In the genomic region with DNA sequence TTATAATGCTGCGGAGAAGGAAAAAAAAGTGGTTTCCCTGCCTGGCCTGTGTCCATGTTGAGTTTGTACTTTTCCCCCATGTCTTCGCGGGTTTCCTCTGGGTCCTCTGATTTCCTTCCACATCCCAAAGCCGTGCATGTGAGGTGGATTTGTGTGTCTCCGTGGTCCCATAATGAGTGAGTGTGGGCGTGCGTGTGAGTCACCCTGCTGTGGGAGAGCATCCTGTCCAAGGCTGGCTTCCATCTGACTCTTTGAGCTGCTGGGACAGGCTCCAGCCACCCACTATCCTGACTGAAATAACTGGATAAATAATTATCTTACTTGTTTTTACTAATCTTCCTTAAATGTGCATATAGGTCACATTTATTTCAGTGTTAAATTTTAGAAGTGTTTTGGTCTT, we compare ENCODE assay signal across 10 cellular contexts. TPM values are rescaled to one million over a fixed set of nuclear protein-coding genes. Genes with fewer than 3 reads are reported as not detected.
DNase-seq lines count a peak whose midpoint lies in the region; ATAC-seq and TF ChIP-seq lines count a peak whose summit lies in the region.
"Had no signal": no experiment of that assay in that cellular context is flagged by ENCODE, and none has a peak within 500 bp of the region (broad histone marks: within the 10 kb centered on the region; RNA-seq: fewer than 3 reads in every experiment).

No MANE protein-coding gene starts in this region.

- H3K27me3 ChIP-seq in right atrium auricular region (no peaks in the 10 kb centered on the region), left lung (peaks cover 0 to 4% of the 10 kb centered on the region in 2 donors), aorta (ENCODE audit: control insufficient read depth in 1 of 2, insufficient read depth in 2 of 2, low read length in 1 of 2) (no peaks in the 10 kb centered on the region)

- no peak overlapping the region for H3K4me3 ChIP-seq in right atrium auricular region
- H3K4me3 ChIP-seq in epithelial cell of esophagus (ENCODE audit: low read length): no peak overlapping the region
- no peak overlapping the region for H3K4me3 ChIP-seq in left lung
- no peak overlapping the region for H3K4me3 ChIP-seq in aorta (ENCODE audit: low read length in 2 of 2)

- peak; percentile 78 for ATAC-seq in Right ventricle myocardium inferior
- peak; percentile 70 for ATAC-seq in left lung
- ATAC-seq in aorta (ENCODE audit: low FRiP score): peak; percentile 79
- ATAC-seq in GM19397 (IDR thresholded peaks at IDR 0.05; ENCODE audit: unreplicated experiment): no peak
- ATAC-seq in HG03442 (IDR thresholded peaks at IDR 0.05; ENCODE audit: unreplicated experiment): no peak

- TF ChIP-seq CTCF in right atrium auricular region (IDR thresholded peaks at IDR 0.05): no peak
- no peak for TF ChIP-seq CTCF in epithelial cell of esophagus (IDR thresholded peaks at IDR 0.05; ENCODE audit: insufficient read depth, low read depth, low read length, missing control alignments)
- TF ChIP-seq CTCF in left lung (IDR thresholded peaks at IDR 0.05): no peak

- intact Hi-C loops in Right ventricle myocardium inferior (cut with DNase I): no loop called here
- intact Hi-C loops in left lung (cut with DNase I): no loop called here
- intact Hi-C loops in aorta (cut with DNase I): no loop called here

- WGBS in aorta, 2 donors: 18 to 20% methylated on average over 7 of the region's 7 CpGs

- H3K27ac ChIP-seq in right atrium auricular region (no peak overlapping the region), left lung (no peak overlapping the region), aorta (ENCODE audit: low read depth in 1 of 2, low read length in 2 of 2) (no peak overlapping the region)

- no peaks in the 10 kb centered on the region for H3K9me3 ChIP-seq in right atrium auricular region
- H3K9me3 ChIP-seq in left lung: no peaks in the 10 kb centered on the region
- H3K9me3 ChIP-seq in aorta (ENCODE audit: control insufficient read depth, low read length): no peaks in the 10 kb centered on the region

- DNase-seq in Right ventricle myocardium inferior (ENCODE audit: missing footprints): no peak
- DNase-seq in right atrium auricular region (ENCODE audit: low spot score): no peak
- DNase-seq in epithelial cell of esophagus (ENCODE audit: low read depth): peak; percentile 75
- peak in 1 of 2 donors; percentile 45 for DNase-seq in left lung
- peak; percentile 73 to 84 for DNase-seq in aorta
- no peak for DNase-seq in ureter (ENCODE audit: low spot score)
- DNase-seq: Karpas-422, NCI-H526 had no signal

- H3K4me1 ChIP-seq in right atrium auricular region: no peaks in the 10 kb centered on the region
- H3K4me1 ChIP-seq in left lung: no peaks in the 10 kb centered on the region
- no peaks in the 10 kb centered on the region for H3K4me1 ChIP-seq in aorta (ENCODE audit: control insufficient read depth in 1 of 2, insufficient read depth in 2 of 2, low read length in 2 of 2)

- no peaks in the 10 kb centered on the region for H3K36me3 ChIP-seq in right atrium auricular region
- H3K36me3 ChIP-seq in left lung: no peaks in the 10 kb centered on the region
- no peaks in the 10 kb centered on the region for H3K36me3 ChIP-seq in aorta (ENCODE audit: control insufficient read depth in 1 of 2, insufficient read depth in 2 of 2, low read length in 1 of 2)

RNA-seq across cellular contexts. Expression of a gene that starts 29.7 kb away (rescaled TPM):
- total RNA-seq in Right ventricle myocardium inferior: 54.9 TPM
- total RNA-seq in right atrium auricular region: 10 to 100 TPM; 66.9 to 85.1 TPM
- total RNA-seq in left lung: 10 to 100 TPM; 58.1 to 66.4 TPM
- 10 to 100 TPM; 53.9 to 71.9 TPM for total RNA-seq in aorta
- 10 to 100 TPM; 17.5 to 27.1 TPM for polyA plus RNA-seq in aorta
- 105 TPM for total RNA-seq in ureter

Comparison
In these comparisons a context has a peak if more than half of its experiments do, and no peak if none do; other contexts are left out.
1. ATAC-seq: peak in Right ventricle myocardium inferior (single experiment), left lung (single experiment) and aorta (single experiment); none in GM19397 (single experiment) and HG03442 (single experiment).
2. DNase-seq: peak in epithelial cell of esophagus (single experiment) and aorta (2 of 2); none in Right ventricle myocardium inferior (single experiment), right atrium auricular region (single experiment) and ureter (single experiment).